ENCODE assay signal across 8 cellular contexts in genomic region chrX:41084044-41084359, GRCh38.
DNase-seq lines count a peak whose midpoint lies in the region; ATAC-seq and TF ChIP-seq lines count a peak whose summit lies in the region.

No MANE protein-coding gene starts in this region.

- no peaks in the 10 kb centered on the region for H3K36me3 ChIP-seq in mucosa of stomach (ENCODE audit: control insufficient read depth, insufficient read depth, low read length)

- no peaks in the 10 kb centered on the region for H3K27me3 ChIP-seq in mucosa of stomach (ENCODE audit: control insufficient read depth, insufficient read depth, low read length)

- DNase-seq in cardiac fibroblast (ENCODE audit: low read depth in 2 of 2) = no peak
- DNase-seq in NCI-H82 (lab: John Stamatoyannopoulos, UW) = no peak
- no peak for DNase-seq in amniotic stem cell (lab: John Stamatoyannopoulos, UW)

- H3K4me1 ChIP-seq in mucosa of stomach (ENCODE audit: control insufficient read depth, insufficient read depth, low read length) = peaks cover 8% of the 10 kb centered on the region

- ATAC-seq in GM18498 (IDR thresholded peaks at IDR 0.05; ENCODE audit: unreplicated experiment) = peak; percentile 0
- peak; percentile 2 for ATAC-seq in HG03442 (IDR thresholded peaks at IDR 0.05; ENCODE audit: unreplicated experiment)
- no peak for ATAC-seq in GM21786 (IDR thresholded peaks at IDR 0.05; ENCODE audit: unreplicated experiment)
- no peak for ATAC-seq in GM21825 (IDR thresholded peaks at IDR 0.05; ENCODE audit: unreplicated experiment)

- H3K9ac ChIP-seq in mucosa of stomach (ENCODE audit: low read length) = peak overlapping the region; percentile 89

- H3K4me3 ChIP-seq in cardiac fibroblast (replicated peaks in 1 of 2; ENCODE audit: low read depth in 2 of 2, low read length in 2 of 2) (peak overlapping the region; percentile 41 to 69), mucosa of stomach (ENCODE audit: low read length) (peak overlapping the region; percentile 58)

- no peaks in the 10 kb centered on the region for H3K9me3 ChIP-seq in mucosa of stomach (ENCODE audit: control insufficient read depth, low read length)

- TF ChIP-seq CTCF in cardiac fibroblast (IDR thresholded peaks at IDR 0.05; ENCODE audit: low read depth, low read length) = no peak

Comparison
In these comparisons a context has a peak if more than half of its experiments do, and no peak if none do; other contexts are left out.
1. ATAC-seq: peak in GM18498 (single experiment) and HG03442 (single experiment); none in GM21786 (single experiment) and GM21825 (single experiment).